In genomic region chr9:76297721-76298239, GRCh38 we compare ENCODE assay signal across 9 cellular contexts.
DNase-seq lines count a peak whose midpoint lies in the region; ATAC-seq, FAIRE-seq and TF ChIP-seq lines count a peak whose summit lies in the region.
"Had no signal": no experiment of that assay in that cellular context is flagged by ENCODE, and none has a peak within 500 bp of the region (broad histone marks: within the 10 kb centered on the region; RNA-seq: fewer than 3 reads in every experiment).

No MANE protein-coding gene starts in this region.

- H3K27me3 ChIP-seq in adipocyte (replicated peaks; ENCODE audit: control insufficient read depth, insufficient read depth, low read length) = peaks cover 6% of the 10 kb centered on the region
- H3K27me3 ChIP-seq in right cardiac atrium (ENCODE audit: control insufficient read depth, insufficient read depth) = no peaks in the 10 kb centered on the region
- peaks cover 0 to 11% (median 4%) of the 10 kb centered on the region in 3 donors for H3K27me3 ChIP-seq in skeletal muscle tissue (ENCODE audit: control insufficient read depth in 3 of 3, insufficient read depth in 3 of 3, low read length in 3 of 3)

- no peaks in the 10 kb centered on the region for H3K9me3 ChIP-seq in adipocyte (ENCODE audit: control insufficient read depth, low read length)
- no peaks in the 10 kb centered on the region for H3K9me3 ChIP-seq in right cardiac atrium (ENCODE audit: control insufficient read depth, low read length)
- H3K9me3 ChIP-seq in skeletal muscle tissue (ENCODE audit: control insufficient read depth in 3 of 3, low read length in 3 of 3) = no peaks in the 10 kb centered on the region

- no peak for TF ChIP-seq CTCF in HFF-Myc (IDR thresholded peaks at IDR 0.05; ENCODE audit: low read depth, low read length, missing control alignments)

- H3K4me1 ChIP-seq in adipocyte (ENCODE audit: control insufficient read depth, insufficient read depth, low read length) = peaks cover 16% of the 10 kb centered on the region
- H3K4me1 ChIP-seq in right cardiac atrium (ENCODE audit: control insufficient read depth, insufficient read depth, low read length) = no peaks in the 10 kb centered on the region
- H3K4me1 ChIP-seq in skeletal muscle tissue (ENCODE audit: control insufficient read depth in 3 of 3, insufficient read depth in 3 of 3, low read length in 3 of 3) = peaks cover 0 to 13% (median 4%) of the 10 kb centered on the region in 3 donors

- H3K9ac ChIP-seq in adipocyte (ENCODE audit: low read length) (peak overlapping the region; percentile 12), skeletal muscle tissue (ENCODE audit: low read depth in 1 of 3, low read length in 3 of 3) (peak overlapping the region in 1 of 3 donors; percentile 46)

- peak overlapping the region; percentile 26 for H3K27ac ChIP-seq in right cardiac atrium (ENCODE audit: low read length)
- peak overlapping the region; percentile 66 for H3K27ac ChIP-seq in skeletal muscle tissue (ENCODE audit: low read depth, low read length)

- no peaks in the 10 kb centered on the region for H3K36me3 ChIP-seq in adipocyte (ENCODE audit: control insufficient read depth, insufficient read depth, low read length, severe bottlenecking)
- H3K36me3 ChIP-seq in skeletal muscle tissue (ENCODE audit: control insufficient read depth in 3 of 3, insufficient read depth in 3 of 3, low read length in 3 of 3) = no peaks in the 10 kb centered on the region

- 36% methylated on average over 14 of the region's 14 CpGs for WGBS in right cardiac atrium

- intact Hi-C loops in right cardiac atrium (cut with DNase I) (loop anchor here in 1 of 4 donors (10.0 kb wide), 1 partner anchor 403 kb away; the partner anchor contains the start of gene PCSK5), head of caudate nucleus (cut with DNase I) (no loop called here)

- FAIRE-seq in RCC 7860 (lab: Jason Lieb, UNC) = no peak

- ATAC-seq in right cardiac atrium = peak; percentile 81 to 90

- 0 out of 2 replicates have a peak overlapping the region, but pooled peaks have one; percentile 10 for H3K4me3 ChIP-seq in HFF-Myc (replicated peaks; ENCODE audit: low read depth, low read length)
- H3K4me3 ChIP-seq in adipocyte (ENCODE audit: low read length) = peak overlapping the region; percentile 71
- H3K4me3 ChIP-seq in right cardiac atrium (ENCODE audit: low read length) = no peak overlapping the region
- H3K4me3 ChIP-seq in skeletal muscle tissue (ENCODE audit: low read length in 3 of 3) = peak overlapping the region in 1 of 3 donors; percentile 25

- peak; percentile 65 for DNase-seq in HFF-Myc (ENCODE audit: extremely low read depth, low read depth)
- DNase-seq in adipocyte (ENCODE audit: low read depth) = peak; percentile 75
- DNase-seq in right cardiac atrium = peak; percentile 34 to 76 (median 58)
- DNase-seq in stimulated activated CD4-positive, alpha-beta T cell treated with anti-CD3 and anti-CD28 coated beads, Interleukin-4, amount 100 ng/mL, for 24 hours = no peak
- DNase-seq in head of caudate nucleus = no peak
- DNase-seq in RCC 7860 (ENCODE audit: low spot score) = no peak
- DNase-seq in amniotic stem cell (lab: John Stamatoyannopoulos, UW) = no peak
- DNase-seq: NCI-H446 treated with DMSO at 0.1 percent for 48 hours had no signal

Comparison
In these comparisons a context has a peak if more than half of its experiments do, and no peak if none do; other contexts are left out.
1. DNase-seq: peak in HFF-Myc (single experiment), adipocyte (single experiment) and right cardiac atrium (3 of 3); none in stimulated activated CD4-positive, alpha-beta T cell treated with anti-CD3 and anti-CD28 coated beads, Interleukin-4, amount 100 ng/mL, for 24 hours (single experiment), head of caudate nucleus (0 of 42), RCC 7860 (single experiment) and amniotic stem cell (single experiment).